ENCODE assay signal across 10 cellular contexts in genomic region chr2:61845320-61845719, GRCh38.
"Had no signal": no experiment of that assay in that cellular context is flagged by ENCODE, and none has a peak within 500 bp of the region (broad histone marks: within the 10 kb centered on the region; RNA-seq: fewer than 3 reads in every experiment).

No MANE protein-coding gene starts in this region.

- ATAC-seq: GM23338 had no signal

- H3K4me1 Mint-ChIP-seq: GM23338, H9 had no signal

- H3K27ac ChIP-seq: HL-60, KMS-11 had no signal

- H3K4me3 ChIP-seq: GM23338 had no signal

- FAIRE-seq: H1, H54 had no signal

- H3K4me3 Mint-ChIP-seq: GM23338, H9 had no signal

- H2AFZ ChIP-seq: GM23338 had no signal

- DNase-seq: H9, HCEC 1CT, IMR-90, Karpas-422, KBM-7 had no signal

- H3K9ac ChIP-seq: KMS-11 had no signal

- H3K4me2 ChIP-seq: GM23338, KMS-11 had no signal

- H3K9me3 Mint-ChIP-seq: GM23338, H9 had no signal
